17 cellular contexts compared by ENCODE assay signal in genomic region chr6:22392711-22393110, GRCh38.
"Had no signal": no experiment of that assay in that cellular context is flagged by ENCODE, and none has a peak within 500 bp of the region (broad histone marks: within the 10 kb centered on the region; RNA-seq: fewer than 3 reads in every experiment).

No MANE protein-coding gene starts in this region.

- H3K4me1 ChIP-seq: left lung, transverse colon, uterus had no signal

- DNase-seq: activated CD4-positive, alpha-beta T cell treated with anti-CD3 and anti-CD28 coated beads for 1 hour; activated gamma-delta T cell; cerebellar nuclear complex; effector CD8-positive, alpha-beta T cell; foreskin fibroblast; kidney; left lung; mammary epithelial cell; midbrain; stimulated activated CD4-positive, alpha-beta T cell treated with anti-CD3 and anti-CD28 coated beads, Interleukin-2, amount 100 ng/mL, for 24 hours; stimulated activated naive CD8-positive, alpha-beta T cell treated with anti-CD3 and anti-CD28 coated beads, Interleukin-15, Interleukin-2, amounts not matched to agents 100 U/mL and 50 U/mL, for 24 hours; T-helper 17 cell; transverse colon; uterus had no signal

- H3K36me3 ChIP-seq: left lung, transverse colon, uterus had no signal

- ATAC-seq: esophagus mucosa; left lung; stimulated activated naive CD8-positive, alpha-beta T cell treated with anti-CD3 and anti-CD28 coated beads, Interleukin-15, Interleukin-2, amounts not matched to agents 100 U/mL and 50 U/mL, for 24 hours; T-helper 17 cell had no signal

- H3K27ac ChIP-seq: left lung, transverse colon, uterus, VCaP had no signal

- H3K9me3 ChIP-seq: transverse colon, uterus had no signal

- H3K4me3 ChIP-seq: left lung, transverse colon, uterus had no signal

- FAIRE-seq: bronchial epithelial cell, kidney had no signal

- H3K27me3 ChIP-seq: left lung, transverse colon, uterus had no signal
